In the genomic region with DNA sequence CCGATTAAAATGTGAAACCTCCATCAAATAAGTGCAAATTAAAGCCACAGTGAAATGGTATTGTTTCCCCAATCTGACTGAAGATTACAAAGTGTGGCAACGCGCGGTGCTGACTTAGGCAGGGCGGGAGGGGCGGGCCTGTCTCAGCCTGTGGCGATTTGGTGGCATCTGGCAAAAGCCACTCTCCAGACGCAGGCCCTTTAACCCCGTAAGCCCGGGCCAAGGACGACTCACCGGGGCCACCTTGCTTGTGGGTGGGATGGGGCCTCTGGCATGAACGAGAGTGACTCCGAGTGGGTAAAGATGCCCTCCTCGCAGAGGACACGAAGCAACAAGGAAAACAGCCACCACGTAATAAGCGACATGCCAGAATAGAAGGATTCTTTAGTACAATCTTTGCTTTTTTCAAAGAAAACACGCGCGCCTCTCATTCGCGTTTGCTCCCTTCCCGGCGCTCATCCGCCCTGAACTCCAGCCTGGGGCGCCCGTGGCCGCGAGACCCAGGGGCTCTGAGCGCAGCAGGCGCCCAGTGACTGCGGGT, we compare ENCODE assay signal across 9 cellular contexts. TPM values are rescaled to one million over a fixed set of nuclear protein-coding genes. Genes with fewer than 3 reads are reported as not detected.
A peak's percentile ranks its signal among the peaks of the same experiment; 100 is the strongest.
DNase-seq lines count a peak whose midpoint lies in the region; ATAC-seq and TF ChIP-seq lines count a peak whose summit lies in the region.
"Had no signal": no experiment of that assay in that cellular context is flagged by ENCODE, and none has a peak within 500 bp of the region (broad histone marks: within the 10 kb centered on the region; RNA-seq: fewer than 3 reads in every experiment).

No MANE protein-coding gene starts in this region.

- no peaks in the 10 kb centered on the region for H3K36me3 ChIP-seq in A673 (ENCODE audit: insufficient read depth, low read length, poor library complexity, severe bottlenecking)
- no peaks in the 10 kb centered on the region for H3K36me3 ChIP-seq in body of pancreas (replicated peaks in 1 of 2; ENCODE audit: insufficient read depth in 1 of 2, low read depth in 2 of 2)

- H3K27me3 ChIP-seq in A673 (replicated peaks; ENCODE audit: insufficient read depth, low read depth, low read length, poor library complexity) (peaks cover 31% of the 10 kb centered on the region), body of pancreas (no peaks in the 10 kb centered on the region)

- POLR2A ChIA-PET in A673 (lab: Charles Lee; ENCODE audit: low non-redundant PET) = interaction anchor here (0.7 kb wide), 1 partner anchor 25 kb away, joined by 9 read pairs; no protein-coding TSS in a partner anchor

- H3K9me3 ChIP-seq in A673 (ENCODE audit: low read depth, low read length, poor library complexity, severe bottlenecking) = no peaks in the 10 kb centered on the region
- no peaks in the 10 kb centered on the region for H3K9me3 ChIP-seq in body of pancreas

- in situ Hi-C loops in G401 (cut with HindIII; ENCODE audit: low sequenced_read_pairs) = no loop called here

- no peak for TF ChIP-seq CTCF in A673 (conservative IDR thresholded peaks at IDR 0.05; ENCODE audit: low read depth, low read length)
- no peak for TF ChIP-seq CTCF in body of pancreas (IDR thresholded peaks at IDR 0.05)

- no peak for DNase-seq in A673 (ENCODE audit: low spot score)
- peak; percentile 56 for DNase-seq in G401 (ENCODE audit: low spot score)
- no peak for DNase-seq in body of pancreas
- no peak for DNase-seq in naive B cell
- DNase-seq: GF-D8 had no signal

- H3K4me3 Mint-ChIP-seq in naive B cell = peak overlapping the region; percentile 58 to 87 (median 76)

- CTCF ChIA-PET in A673 (lab: Charles Lee) = no interaction called here

- 11% methylated on average over 26 to 33 of the region's 33 CpGs for WGBS in body of pancreas, 2 donors

- no peak for TF ChIP-seq POLR2A in body of pancreas (IDR thresholded peaks at IDR 0.05)

- intact Hi-C loops in A673 (cut with micrococcal nuclease; ENCODE audit: unreplicated experiment) = no loop called here
- intact Hi-C loops in body of pancreas (cut with DNase I) = no loop called here

- ATAC-seq in body of pancreas (no peak), naive B cell (ENCODE audit: low read depth in 2 of 2) (peak in 1 of 2 donors; percentile 21), HG02973 (IDR thresholded peaks at IDR 0.05; ENCODE audit: unreplicated experiment) (no peak), HG02759 (IDR thresholded peaks at IDR 0.05; ENCODE audit: unreplicated experiment) (no peak), HG03039 (IDR thresholded peaks at IDR 0.05; ENCODE audit: unreplicated experiment) (no peak), GM21717 (IDR thresholded peaks at IDR 0.05; ENCODE audit: unreplicated experiment) (no peak)

- H3K36me3 Mint-ChIP-seq in naive B cell = peaks cover 0 to 7% of the 10 kb centered on the region in 2 donors

- H3K9me3 Mint-ChIP-seq in naive B cell = peaks cover 2 to 7% (median 6%) of the 10 kb centered on the region in 7 donors

- peaks cover 15 to 39% (median 36%) of the 10 kb centered on the region in 3 donors for H3K4me1 Mint-ChIP-seq in naive B cell

- H3K4me1 ChIP-seq in A673 (ENCODE audit: insufficient read depth, low read length, poor library complexity, severe bottlenecking) (peaks cover 12% of the 10 kb centered on the region), body of pancreas (peaks cover 32% of the 10 kb centered on the region)

- no TSS peak for BruUV-seq in A673 (replicated peaks; lab: Mats Ljungman, UMichigan)

- no peaks in the 10 kb centered on the region for H3K27me3 Mint-ChIP-seq in naive B cell

- H3K4me3 ChIP-seq in A673 (ENCODE audit: low read depth, low read length, poor library complexity, severe bottlenecking) (peak overlapping the region; percentile 40), body of pancreas (peak overlapping the region; percentile 17 to 40)

- H3K27ac Mint-ChIP-seq in naive B cell = peak overlapping the region in 2 of 6 donors; percentile 76 to 83

- H3K27ac ChIP-seq in A673 (ENCODE audit: low read depth, low read length, poor library complexity, severe bottlenecking) = no peak overlapping the region
- H3K27ac ChIP-seq in body of pancreas = peak overlapping the region in 2 of 4 donors; percentile 16 to 64

RNA-seq across cellular contexts. Expression of a gene that starts 0.8 kb away (rescaled TPM):
- 0.07 TPM in 1 of 2 replicates, not detected in the other for total RNA-seq in A673 (2021)
- 0.95 and 5.0 TPM in 2 replicates for total RNA-seq in G401 (2014; rRNA removed; shearing (Covaris generic))
- total RNA-seq in body of pancreas = 10 to 100 TPM in 1 of 2 donors, 1 to 10 TPM in 1; 7.3 to 10.5 TPM
- polyA plus RNA-seq in naive B cell (ENCODE audit: low read depth in 6 of 6) = 1 to 10 TPM in 3 of 6 donors, under 1 TPM in 3; 0.29 to 3.6 (median 0.96) TPM
